ENCODE assay signal across 8 cellular contexts in the genomic region with DNA sequence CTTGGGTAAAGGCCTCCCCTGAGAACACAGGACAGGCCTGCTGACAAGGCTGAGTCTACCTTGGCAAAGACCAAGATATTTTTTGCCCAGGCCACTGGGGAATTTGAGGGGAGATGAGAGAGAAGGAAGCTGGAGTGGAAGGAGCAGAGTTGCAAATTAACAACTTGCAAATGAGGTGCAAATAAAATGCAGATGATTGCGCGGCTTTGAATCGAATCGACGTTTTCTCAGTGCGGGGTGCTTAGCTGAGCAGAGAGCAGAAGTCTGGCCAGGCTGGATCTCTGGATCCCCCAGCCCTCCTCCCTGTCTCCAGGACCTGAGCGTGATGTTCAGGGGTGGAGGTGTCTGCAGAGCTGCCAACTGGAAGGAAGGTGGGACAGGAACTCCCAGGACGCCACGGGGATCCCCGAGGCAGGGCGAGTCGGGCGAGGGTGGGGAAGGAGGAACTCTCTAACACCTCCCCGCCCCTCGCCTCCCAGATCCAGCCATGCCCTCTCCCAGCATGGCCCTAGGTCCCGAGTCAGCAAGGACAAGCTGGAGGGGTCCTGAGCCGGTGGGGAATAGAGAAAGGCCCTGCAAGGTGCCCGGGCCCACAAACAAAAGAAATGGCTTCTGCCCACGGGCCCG. TPM values are rescaled to one million over a fixed set of nuclear protein-coding genes. Genes with fewer than 3 reads are reported as not detected.
DNase-seq lines count a peak whose midpoint lies in the region; ATAC-seq and TF ChIP-seq lines count a peak whose summit lies in the region.

No MANE protein-coding gene starts in this region.

- intact Hi-C loops in Calu3 (cut with micrococcal nuclease; ENCODE audit: unreplicated experiment): no loop called here
- intact Hi-C loops in activated CD8-positive, alpha-beta T cell treated with anti-CD3 and anti-CD28 coated beads for 36 hours (cut with micrococcal nuclease): no loop called here

- H3K27ac ChIP-seq in hepatocyte: peak overlapping the region; percentile 46

- POLR2A ChIA-PET in activated CD8-positive, alpha-beta T cell treated with anti-CD3 and anti-CD28 coated beads for 36 hours (lab: Charles Lee): interaction anchor here (1.3 kb wide), 1 partner anchor 44 kb away, joined by 4 read pairs; no protein-coding TSS in a partner anchor

- H3K4me3 Mint-ChIP-seq in Calu3 (ENCODE audit: low read depth, unreplicated experiment): peak overlapping the region; percentile 70
- H3K4me3 Mint-ChIP-seq in activated CD8-positive, alpha-beta T cell treated with anti-CD3 and anti-CD28 coated beads for 36 hours: peak overlapping the region; percentile 67

- no peaks in the 10 kb centered on the region for H3K9me3 ChIP-seq in hepatocyte (ENCODE audit: low read depth)

- H3K27me3 ChIP-seq in hepatocyte: peaks cover 7% of the 10 kb centered on the region

- peaks cover 21% of the 10 kb centered on the region for H3K36me3 Mint-ChIP-seq in Calu3 (ENCODE audit: insufficient read depth, unreplicated experiment)
- H3K36me3 Mint-ChIP-seq in activated CD8-positive, alpha-beta T cell treated with anti-CD3 and anti-CD28 coated beads for 36 hours (ENCODE audit: low read depth): no peaks in the 10 kb centered on the region

- ATAC-seq in activated CD8-positive, alpha-beta T cell treated with anti-CD3 and anti-CD28 coated beads for 36 hours: no peak
- no peak for ATAC-seq in GM21360 (IDR thresholded peaks at IDR 0.05; ENCODE audit: unreplicated experiment)
- ATAC-seq in HG03439 (IDR thresholded peaks at IDR 0.05; ENCODE audit: unreplicated experiment): no peak

- WGBS in hepatocyte (ENCODE audit: low lambda C conversion rate, missing lambda C conversion rate): 17% methylated on average over 18 of the region's 20 CpGs

- H3K79me2 ChIP-seq in hepatocyte: no peaks in the 10 kb centered on the region

- H3K36me3 ChIP-seq in hepatocyte (replicated peaks; ENCODE audit: insufficient read depth, low read depth): no peaks in the 10 kb centered on the region

- H3K4me3 ChIP-seq in HFF-Myc (replicated peaks; ENCODE audit: low read depth, low read length) (peak overlapping the region; percentile 44), hepatocyte (peak overlapping the region; percentile 65), skeletal muscle cell (ENCODE audit: low read depth, low read length) (peak overlapping the region; percentile 54)

- H3K9me2 ChIP-seq in hepatocyte (replicated peaks; ENCODE audit: insufficient read depth): no peaks in the 10 kb centered on the region

- H3K27me3 Mint-ChIP-seq in Calu3 (ENCODE audit: unreplicated experiment): peaks cover 88% of the 10 kb centered on the region
- peaks cover 5% of the 10 kb centered on the region for H3K27me3 Mint-ChIP-seq in activated CD8-positive, alpha-beta T cell treated with anti-CD3 and anti-CD28 coated beads for 36 hours

- BruUV-seq in Calu3 (replicated peaks; lab: Mats Ljungman, UMichigan): no TSS peak

- TF ChIP-seq CTCF in Calu3 (IDR thresholded peaks at IDR 0.05; ENCODE audit: unreplicated experiment) (no peak), HFF-Myc (IDR thresholded peaks at IDR 0.05; ENCODE audit: low read depth, low read length, missing control alignments) (no peak), hepatocyte (IDR thresholded peaks at IDR 0.05; ENCODE audit: poor library complexity) (no peak)
- TF ChIP-seq CTCF in activated CD8-positive, alpha-beta T cell treated with anti-CD3 and anti-CD28 coated beads for 36 hours (IDR thresholded peaks at IDR 0.05): no peak

- DNase-seq in Calu3: no peak
- DNase-seq in HFF-Myc (ENCODE audit: extremely low read depth, low read depth): no peak
- DNase-seq in activated CD8-positive, alpha-beta T cell treated with anti-CD3 and anti-CD28 coated beads for 36 hours: no peak
- no peak for DNase-seq in hepatocyte (ENCODE audit: low spot score)
- DNase-seq in skeletal muscle cell (ENCODE audit: low read depth): no peak
- DNase-seq in NCI-H345 (lab: John Stamatoyannopoulos, UW): no peak

- H3K9me3 Mint-ChIP-seq in Calu3 (ENCODE audit: low read depth, unreplicated experiment): no peaks in the 10 kb centered on the region
- H3K9me3 Mint-ChIP-seq in activated CD8-positive, alpha-beta T cell treated with anti-CD3 and anti-CD28 coated beads for 36 hours: no peaks in the 10 kb centered on the region

- H3K4me1 ChIP-seq in hepatocyte (ENCODE audit: insufficient read depth): peaks cover 11% of the 10 kb centered on the region

- no peaks in the 10 kb centered on the region for H4K20me1 ChIP-seq in hepatocyte (ENCODE audit: insufficient read depth, poor library complexity, severe bottlenecking)

- H3K27ac Mint-ChIP-seq in Calu3 (ENCODE audit: unreplicated experiment): no peak overlapping the region
- H3K27ac Mint-ChIP-seq in activated CD8-positive, alpha-beta T cell treated with anti-CD3 and anti-CD28 coated beads for 36 hours: peak overlapping the region; percentile 10

- H2AFZ ChIP-seq in hepatocyte: peak overlapping the region; percentile 99

- peaks cover 11% of the 10 kb centered on the region for H3K4me1 Mint-ChIP-seq in Calu3 (ENCODE audit: low read depth, unreplicated experiment)
- peaks cover 19% of the 10 kb centered on the region for H3K4me1 Mint-ChIP-seq in activated CD8-positive, alpha-beta T cell treated with anti-CD3 and anti-CD28 coated beads for 36 hours (ENCODE audit: low read depth)

- H3K4me2 ChIP-seq in hepatocyte: peak overlapping the region; percentile 100

- CTCF ChIA-PET in Calu3 (lab: Charles Lee): no interaction called here
- CTCF ChIA-PET in activated CD8-positive, alpha-beta T cell treated with anti-CD3 and anti-CD28 coated beads for 36 hours (lab: Charles Lee): interaction anchor here (0.7 to 3.8 kb wide), 6 partner anchors 17 to 419 kb away, joined by 3 to 35 read pairs (median 4); a partner anchor contains a TSS

RNA-seq across cellular contexts. Expression of a gene that starts 0.5 kb away (rescaled TPM):
- total RNA-seq in Calu3 (2022): 0.33 and 0.42 TPM in 2 replicates
- under 1 TPM; 0.63 to 0.83 TPM for total RNA-seq in activated CD8-positive, alpha-beta T cell treated with anti-CD3 and anti-CD28 coated beads for 36 hours
- total RNA-seq in hepatocyte: 0.37 and 0.40 TPM in 2 replicates
- 0.46 TPM in 1 of 2 replicates, not detected in the other for polyA plus RNA-seq in hepatocyte

RNA-seq across cellular contexts. Expression of a gene that starts 20.1 kb away (rescaled TPM):
- total RNA-seq in Calu3 (2022): not detected in 2 replicates
- total RNA-seq in activated CD8-positive, alpha-beta T cell treated with anti-CD3 and anti-CD28 coated beads for 36 hours: not detected
- total RNA-seq in hepatocyte: not detected in 2 replicates
- not detected in 2 replicates for polyA plus RNA-seq in hepatocyte

RNA-seq across cellular contexts. Expression of a gene that starts 42.8 kb away (rescaled TPM):
- total RNA-seq in Calu3 (2022) (38.0 and 43.6 TPM in 2 replicates), hepatocyte (68.7 and 76.5 TPM in 2 replicates)
- total RNA-seq in activated CD8-positive, alpha-beta T cell treated with anti-CD3 and anti-CD28 coated beads for 36 hours: 10 to 100 TPM; 90.3 to 93.1 TPM
- polyA plus RNA-seq in hepatocyte: 75.0 and 88.8 TPM in 2 replicates
